9 cellular contexts compared by ENCODE assay signal in genomic region chr17:78173025-78173715, GRCh38. TPM values are rescaled to one million over a fixed set of nuclear protein-coding genes. Genes with fewer than 3 reads are reported as not detected.
A peak's percentile ranks its signal among the peaks of the same experiment; 100 is the strongest.
DNase-seq lines count a peak whose midpoint lies in the region; ATAC-seq and TF ChIP-seq lines count a peak whose summit lies in the region.
"Had no signal": no experiment of that assay in that cellular context is flagged by ENCODE, and none has a peak within 500 bp of the region (broad histone marks: within the 10 kb centered on the region; RNA-seq: fewer than 3 reads in every experiment).

No MANE protein-coding gene starts in this region.

- H3K9me3 ChIP-seq in body of pancreas, result no peaks in the 10 kb centered on the region

- intact Hi-C loops in body of pancreas (cut with DNase I), result no loop called here

- WGBS in body of pancreas, 2 donors, result 70 to 78% methylated on average over 7 to 11 of the region's 11 CpGs

- no peaks in the 10 kb centered on the region for H3K36me3 ChIP-seq in body of pancreas (replicated peaks in 1 of 2; ENCODE audit: insufficient read depth in 1 of 2, low read depth in 2 of 2)

- TF ChIP-seq POLR2A in body of pancreas (IDR thresholded peaks at IDR 0.05), result no peak

- H3K4me3 ChIP-seq in body of pancreas, result no peak overlapping the region

- peak overlapping the region; percentile 28 to 95 (median 88) for H3K27ac ChIP-seq in body of pancreas

- peaks cover 10% of the 10 kb centered on the region for H3K27me3 Mint-ChIP-seq in nephron (ENCODE audit: low read depth)

- H3K9me3 Mint-ChIP-seq in nephron, result no peaks in the 10 kb centered on the region

- TF ChIP-seq CTCF in GM10266 (IDR thresholded peaks at IDR 0.05; ENCODE audit: control insufficient read depth, insufficient read depth, low read depth, missing control alignments) (no peak), body of pancreas (IDR thresholded peaks at IDR 0.05) (no peak), nephron (IDR thresholded peaks at IDR 0.05; ENCODE audit: unreplicated experiment in 3 of 3) (no peak)

- peaks cover 38% of the 10 kb centered on the region for H3K4me1 Mint-ChIP-seq in nephron

- ATAC-seq in HG03108 (IDR thresholded peaks at IDR 0.05; ENCODE audit: unreplicated experiment) (peak; percentile 49), body of pancreas (no peak), HG02973 (IDR thresholded peaks at IDR 0.05; ENCODE audit: unreplicated experiment) (no peak)

- H3K27me3 ChIP-seq in body of pancreas, result no peaks in the 10 kb centered on the region

- peak overlapping the region in 2 of 3 experiments; percentile 33 to 74 for H3K4me3 Mint-ChIP-seq in nephron

- DNase-seq in GM10266 (ENCODE audit: extremely low spot score), result peak; percentile 75
- DNase-seq in body of pancreas, result no peak
- DNase-seq in mucosa of gallbladder (ENCODE audit: low spot score), result no peak
- DNase-seq in NAMALWA (ENCODE audit: low spot score), result no peak
- no peak for DNase-seq in stimulated activated CD4-positive, alpha-beta T cell treated with anti-CD3 and anti-CD28 coated beads, Interleukin-4, amount 100 ng/mL, for 4 hours

- peak overlapping the region in 2 of 3 experiments; percentile 29 to 53 for H3K27ac Mint-ChIP-seq in nephron

- peaks cover 82% of the 10 kb centered on the region for H3K4me1 ChIP-seq in body of pancreas

- H3K36me3 Mint-ChIP-seq in nephron (ENCODE audit: low read depth), result peaks cover 6% of the 10 kb centered on the region

RNA-seq across cellular contexts. Expression of gene SYNGR2, which starts 4.8 kb away (rescaled TPM):
- total RNA-seq in body of pancreas (10 to 100 TPM; 68.6 to 86.4 TPM), mucosa of gallbladder (142 TPM)

RNA-seq across cellular contexts. Expression of gene TK1, which starts 13.7 kb away (rescaled TPM):
- total RNA-seq in body of pancreas (1 to 10 TPM in 1 of 2 donors, under 1 TPM in 1; 0.66 to 4.9 TPM), mucosa of gallbladder (4.6 TPM)

RNA-seq across cellular contexts. Expression of gene AFMID, which starts 14.0 kb away (rescaled TPM):
- total RNA-seq in body of pancreas (10 to 100 TPM; 78.9 to 94.6 TPM), mucosa of gallbladder (50.4 TPM)

RNA-seq across cellular contexts. Expression of gene C17orf99, which starts 27.0 kb away (rescaled TPM):
- not detected for total RNA-seq in body of pancreas
- total RNA-seq in mucosa of gallbladder, result not detected
- total RNA-seq: SK-MEL-5 had no signal

RNA-seq across cellular contexts. Expression of gene BIRC5, which starts 40.9 kb away (rescaled TPM):
- total RNA-seq in body of pancreas, result not detected
- 2.7 TPM for total RNA-seq in mucosa of gallbladder
